In genomic region chr18:58087928-58088722, GRCh38 we compare ENCODE assay signal across 12 cellular contexts. TPM values are rescaled to one million over a fixed set of nuclear protein-coding genes. Genes with fewer than 3 reads are reported as not detected.
A peak's percentile ranks its signal among the peaks of the same experiment; 100 is the strongest.
DNase-seq lines count a peak whose midpoint lies in the region; ATAC-seq and TF ChIP-seq lines count a peak whose summit lies in the region.
"Had no signal": no experiment of that assay in that cellular context is flagged by ENCODE, and none has a peak within 500 bp of the region (broad histone marks: within the 10 kb centered on the region; RNA-seq: fewer than 3 reads in every experiment).

No MANE protein-coding gene starts in this region.

- H3K27me3 ChIP-seq in Caco-2 (replicated peaks; ENCODE audit: control insufficient read depth, insufficient read depth, low read length) (no peaks in the 10 kb centered on the region), HAP-1 (ENCODE audit: low read depth) (no peaks in the 10 kb centered on the region), lung (ENCODE audit: control insufficient read depth, insufficient read depth) (no peaks in the 10 kb centered on the region), SJCRH30 (no peaks in the 10 kb centered on the region)

- in situ Hi-C loops in HAP-1 (cut with MboI; ENCODE audit: low sequenced_read_pairs) = no loop called here

- H3K4me1 ChIP-seq in Caco-2 (peaks cover 22% of the 10 kb centered on the region), HAP-1 (peaks cover 17% of the 10 kb centered on the region), lung (ENCODE audit: control insufficient read depth in 2 of 2, insufficient read depth in 2 of 2, low read length in 2 of 2) (peaks cover 0 to 3% of the 10 kb centered on the region in 2 donors), SJCRH30 (no peaks in the 10 kb centered on the region)

- peaks cover 7% of the 10 kb centered on the region for H3K9me3 Mint-ChIP-seq in Caco-2 (ENCODE audit: unreplicated experiment)

- intact Hi-C loops in Caco-2 (cut with micrococcal nuclease; ENCODE audit: unreplicated experiment) = loop anchor here (1.0 to 5.0 kb wide), 3 partner anchors 15 to 41 kb away; no protein-coding TSS in a partner anchor

- POLR2A ChIA-PET in Caco-2 (lab: Charles Lee) = no interaction called here

- H3K9me3 ChIP-seq in Caco-2 (no peaks in the 10 kb centered on the region), HAP-1 (peaks cover 8% of the 10 kb centered on the region; the same call in 1 of the 2 replicates), lung (ENCODE audit: control insufficient read depth in 2 of 2, insufficient read depth in 1 of 2, low read length in 1 of 2) (peaks cover 0 to 2% of the 10 kb centered on the region in 2 donors), SJCRH30 (replicated peaks) (no peaks in the 10 kb centered on the region)

- H3K27ac ChIP-seq in VCaP = peak overlapping the region; percentile 86
- peak overlapping the region in 1 of 2 donors; percentile 14 for H3K27ac ChIP-seq in lung (ENCODE audit: low read depth in 1 of 2, low read length in 1 of 2)
- H3K27ac ChIP-seq in SJCRH30 = no peak overlapping the region
- H3K27ac ChIP-seq: KMS-11 had no signal

- no peaks in the 10 kb centered on the region; the same call in 1 of the 2 replicates for H3K36me3 ChIP-seq in Caco-2 (ENCODE audit: control insufficient read depth, insufficient read depth, low read length)
- H3K36me3 ChIP-seq in HAP-1 (replicated peaks) = no peaks in the 10 kb centered on the region
- H3K36me3 ChIP-seq in lung (ENCODE audit: control insufficient read depth in 2 of 2, insufficient read depth in 2 of 2, low read length in 2 of 2) = no peaks in the 10 kb centered on the region
- H3K36me3 ChIP-seq in SJCRH30 = no peaks in the 10 kb centered on the region

- no peak for DNase-seq in Caco-2
- peak; percentile 53 to 98 for DNase-seq in HAP-1 (ENCODE audit: low spot score in 2 of 2)
- DNase-seq in lung (ENCODE audit: low spot score) = peak; percentile 78
- DNase-seq in SJCRH30 = no peak
- DNase-seq in HuH-7.5 (ENCODE audit: low spot score) = no peak
- DNase-seq: activated CD4-positive, alpha-beta T cell treated with anti-CD3 and anti-CD28 coated beads, Interleukin-2, amount 50 U/mL, for 4 hours; stimulated activated naive CD4-positive, alpha-beta T cell treated with Interleukin-2 at 50 U/mL for 16 hours had no signal

- peak overlapping the region; percentile 70 for H3K27ac Mint-ChIP-seq in Caco-2 (ENCODE audit: unreplicated experiment)
- H3K27ac Mint-ChIP-seq: mesothelial cell of epicardium had no signal

- WGBS in lung, 2 donors = 31 to 39% methylated on average over 6 of the region's 6 CpGs

- CTCF ChIA-PET in Caco-2 (lab: Charles Lee) = no interaction called here

- H3K4me3 ChIP-seq in Caco-2 (ENCODE audit: low read depth, low read length) = no peak overlapping the region
- no peak overlapping the region for H3K4me3 ChIP-seq in HAP-1
- H3K4me3 ChIP-seq in lung = no peak overlapping the region
- H3K4me3 ChIP-seq in SJCRH30 = no peak overlapping the region

- TF ChIP-seq CTCF in Caco-2 (IDR thresholded peaks at IDR 0.05; ENCODE audit: insufficient read depth in 1 of 2, low read depth in 1 of 2, low read length in 1 of 2, severe bottlenecking in 1 of 2, unreplicated experiment in 1 of 2) (no peak), VCaP (conservative IDR thresholded peaks at IDR 0.05) (no peak), lung (IDR thresholded peaks at IDR 0.05; ENCODE audit: control extremely low read depth, extremely low read depth) (no peak)

- H3K4me1 Mint-ChIP-seq in Caco-2 (ENCODE audit: low read depth, unreplicated experiment) = peaks cover 7% of the 10 kb centered on the region

- peaks cover 42% of the 10 kb centered on the region for H3K36me3 Mint-ChIP-seq in Caco-2 (ENCODE audit: insufficient read depth, unreplicated experiment)

- H3K4me3 Mint-ChIP-seq in Caco-2 (ENCODE audit: unreplicated experiment) = no peak overlapping the region
- H3K4me3 Mint-ChIP-seq: mesothelial cell of epicardium had no signal

- ATAC-seq in lung (ENCODE audit: insufficient read depth, low FRiP score) = no peak
- ATAC-seq in GM19467 (IDR thresholded peaks at IDR 0.05; ENCODE audit: unreplicated experiment) = no peak
- no peak for ATAC-seq in GM19455 (IDR thresholded peaks at IDR 0.05; ENCODE audit: unreplicated experiment)

- no peaks in the 10 kb centered on the region for H3K27me3 Mint-ChIP-seq in Caco-2 (ENCODE audit: insufficient read depth, unreplicated experiment)

- no TSS peak for BruUV-seq in Caco-2 (replicated peaks; lab: Mats Ljungman, UMichigan)

RNA-seq across cellular contexts. Expression of gene NEDD4L, which starts 44.1 kb away (rescaled TPM):
- total RNA-seq in Caco-2 (2022) (84.4 and 85.4 TPM in 2 replicates), lung (100 to 1,000 TPM; 177 to 308 TPM)
- polyA plus RNA-seq in lung = 100 to 1,000 TPM in 1 of 2 donors, 10 to 100 TPM in 1; 40.2 to 118 TPM
- total RNA-seq in SJCRH30 (2014; rRNA removed; shearing (Covaris generic)) = 26.0 and 29.3 TPM in 2 replicates

Comparison
In these comparisons a context has a peak if more than half of its experiments do, and no peak if none do; other contexts are left out.
1. DNase-seq: peak in HAP-1 (2 of 2) and lung (single experiment); none in Caco-2 (0 of 2), SJCRH30 (0 of 2) and HuH-7.5 (single experiment).